Comparison of ENCODE assay signal across 8 cellular contexts in the genomic region with DNA sequence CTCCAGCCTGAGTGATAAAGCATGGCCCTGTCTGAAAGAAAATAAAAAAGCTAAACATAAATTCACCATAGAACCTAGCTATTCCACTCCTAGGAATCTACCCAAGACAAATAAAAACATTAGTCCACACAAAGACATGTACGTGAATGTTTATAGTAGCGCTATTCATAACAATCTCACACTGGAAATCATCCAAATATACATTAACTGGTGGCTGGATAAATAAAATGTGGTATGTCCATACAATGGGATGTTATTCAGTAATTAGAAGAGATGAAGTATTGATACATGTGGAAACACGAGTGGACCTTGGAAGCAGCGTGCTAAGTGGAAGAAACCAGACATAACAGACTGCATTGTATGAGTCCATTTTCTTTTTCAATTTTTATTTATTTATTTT. TPM values are rescaled to one million over a fixed set of nuclear protein-coding genes. Genes with fewer than 3 reads are reported as not detected.
"Had no signal": no experiment of that assay in that cellular context is flagged by ENCODE, and none has a peak within 500 bp of the region (broad histone marks: within the 10 kb centered on the region; RNA-seq: fewer than 3 reads in every experiment).

No MANE protein-coding gene starts in this region.

- DNase-seq: GM23248, GOT3, H7, IMR-90 had no signal

- H3K9ac ChIP-seq: GM23248 had no signal

- H2AFZ ChIP-seq: GM23248 had no signal

- H3K27ac ChIP-seq: GM23248 had no signal

- ATAC-seq: HCT116 had no signal

- H3K9me3 ChIP-seq: HAP-1 had no signal

- H3K36me3 ChIP-seq: HAP-1 had no signal

- H3K4me3 ChIP-seq: GM23248, HAP-1 had no signal

RNA-seq across cellular contexts. Expression of gene RIPPLY3, which starts 29.7 kb away (rescaled TPM):
- total RNA-seq: GM23248, H4, HT-29, IMR-90 had no signal
- polyA plus RNA-seq: GM23248 had no signal
